Comparison of ENCODE assay signal across 22 cellular contexts in the genomic region with DNA sequence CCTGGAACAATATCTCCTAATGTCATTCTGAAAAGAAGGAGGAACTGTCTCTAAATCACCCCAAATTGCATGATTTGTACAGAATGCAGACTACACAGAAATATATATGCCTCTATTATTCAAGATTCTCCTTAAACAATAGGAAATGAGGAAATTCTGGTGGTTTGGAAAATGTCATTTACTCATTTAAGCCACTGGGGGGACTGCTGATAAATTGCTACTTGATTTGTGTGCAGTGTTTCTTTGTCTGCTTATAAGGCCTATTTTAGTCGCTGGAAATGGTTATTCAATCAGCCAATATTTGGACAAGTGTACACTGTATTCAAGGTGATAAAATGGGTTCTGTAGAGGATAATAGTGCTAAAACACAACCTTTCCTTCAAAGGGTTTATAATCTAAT.
DNase-seq lines count a peak whose midpoint lies in the region; ATAC-seq and TF ChIP-seq lines count a peak whose summit lies in the region.
"Had no signal": no experiment of that assay in that cellular context is flagged by ENCODE, and none has a peak within 500 bp of the region (broad histone marks: within the 10 kb centered on the region; RNA-seq: fewer than 3 reads in every experiment).

No MANE protein-coding gene starts in this region.

- CTCF ChIA-PET in A673 (lab: Charles Lee), result no interaction called here
- CTCF ChIA-PET in activated CD8-positive, alpha-beta memory T cell treated with anti-CD3 and anti-CD28 coated beads, Interleukin-2, amount 10 ng/mL, durations not matched to agents 7 days and 5 days (lab: Charles Lee), result no interaction called here

- H3K9me3 Mint-ChIP-seq in activated CD8-positive, alpha-beta memory T cell treated with anti-CD3 and anti-CD28 coated beads, Interleukin-2, amount 10 ng/mL, durations not matched to agents 7 days and 5 days (ENCODE audit: low read depth), result peaks cover 2% of the 10 kb centered on the region

- no peaks in the 10 kb centered on the region for H3K36me3 Mint-ChIP-seq in activated CD8-positive, alpha-beta memory T cell treated with anti-CD3 and anti-CD28 coated beads, Interleukin-2, amount 10 ng/mL, durations not matched to agents 7 days and 5 days

- H3K27ac Mint-ChIP-seq in activated CD8-positive, alpha-beta memory T cell treated with anti-CD3 and anti-CD28 coated beads, Interleukin-2, amount 10 ng/mL, durations not matched to agents 7 days and 5 days, result no peak overlapping the region
- H3K27ac Mint-ChIP-seq: T-helper 17 cell had no signal

- H3K4me1 ChIP-seq in A673 (ENCODE audit: insufficient read depth, low read length, poor library complexity, severe bottlenecking), result no peaks in the 10 kb centered on the region
- H3K4me1 ChIP-seq: gastrocnemius medialis had no signal

- no peaks in the 10 kb centered on the region for H3K36me3 ChIP-seq in A673 (ENCODE audit: insufficient read depth, low read length, poor library complexity, severe bottlenecking)
- H3K36me3 ChIP-seq: gastrocnemius medialis had no signal

- H3K4me3 ChIP-seq in A673 (ENCODE audit: low read depth, low read length, poor library complexity, severe bottlenecking), result no peak overlapping the region
- H3K4me3 ChIP-seq: dorsolateral prefrontal cortex, gastrocnemius medialis had no signal

- H3K27me3 Mint-ChIP-seq in activated CD8-positive, alpha-beta memory T cell treated with anti-CD3 and anti-CD28 coated beads, Interleukin-2, amount 10 ng/mL, durations not matched to agents 7 days and 5 days, result no peaks in the 10 kb centered on the region
- H3K27me3 Mint-ChIP-seq: T-helper 17 cell had no signal

- no peaks in the 10 kb centered on the region for H3K4me1 Mint-ChIP-seq in activated CD8-positive, alpha-beta memory T cell treated with anti-CD3 and anti-CD28 coated beads, Interleukin-2, amount 10 ng/mL, durations not matched to agents 7 days and 5 days
- H3K4me1 Mint-ChIP-seq: T-helper 17 cell had no signal

- H3K27ac ChIP-seq in A673 (ENCODE audit: low read depth, low read length, poor library complexity, severe bottlenecking), result no peak overlapping the region
- H3K27ac ChIP-seq: dorsolateral prefrontal cortex, gastrocnemius medialis had no signal

- BruUV-seq in A673 (replicated peaks; lab: Mats Ljungman, UMichigan), result no TSS peak

- intact Hi-C loops in A673 (cut with micrococcal nuclease; ENCODE audit: unreplicated experiment), result no loop called here

- POLR2A ChIA-PET in A673 (lab: Charles Lee; ENCODE audit: low non-redundant PET), result no interaction called here

- no peak for ATAC-seq in activated CD8-positive, alpha-beta memory T cell treated with anti-CD3 and anti-CD28 coated beads, Interleukin-2, amount 10 ng/mL, durations not matched to agents 7 days and 5 days
- ATAC-seq: gastrocnemius medialis, left cardiac atrium, Right ventricle myocardium inferior, T-helper 17 cell had no signal

- DNase-seq in A673 (ENCODE audit: low spot score), result peak; percentile 2
- peak; percentile 5 for DNase-seq in RKO (ENCODE audit: low spot score)
- DNase-seq in left kidney (ENCODE audit: low read depth, low spot score), result peak; percentile 16
- DNase-seq in HuH-7.5 (ENCODE audit: low spot score), result no peak
- no peak for DNase-seq in activated CD8-positive, alpha-beta memory T cell treated with anti-CD3 and anti-CD28 coated beads, Interleukin-2, amount 10 ng/mL, durations not matched to agents 7 days and 5 days
- no peak for DNase-seq in mucosa of gallbladder (ENCODE audit: low spot score)
- DNase-seq: activated CD4-positive, alpha-beta T cell treated with anti-CD3 and anti-CD28 coated beads, Interleukin-2, amount 50 U/mL, for 1 hour; activated gamma-delta T cell treated with Interleukin-2 at 50 U/mL for 16 hours; activated T-cell treated with anti-CD3 and anti-CD28 coated beads for 4 hours; amniotic stem cell; dorsolateral prefrontal cortex; erythroblast; gastrocnemius medialis; GOT3; left cardiac atrium; NCI-H1436 treated with DMSO at 0.1 percent for 48 hours; NCI-H446 treated with DMSO at 0.1 percent for 48 hours; stimulated activated CD4-positive, alpha-beta T cell treated with anti-CD3 and anti-CD28 coated beads, Interleukin-12 subunit alpha, Interleukin-12 subunit beta, amount 100 ng/mL, for 4 hours; stimulated activated CD8-positive, alpha-beta memory T cell treated with anti-CD3 and anti-CD28 coated beads, Interleukin-4, amount 100 ng/mL, for 48 hours; T-helper 17 cell had no signal

- H3K9me3 ChIP-seq in A673 (ENCODE audit: low read depth, low read length, poor library complexity, severe bottlenecking), result no peaks in the 10 kb centered on the region
- H3K9me3 ChIP-seq: gastrocnemius medialis had no signal

- TF ChIP-seq CTCF in A673 (conservative IDR thresholded peaks at IDR 0.05; ENCODE audit: low read depth, low read length) (0 out of 2 replicates have a peak, but pooled peaks have one; percentile 16), GM12873 (IDR thresholded peaks at IDR 0.05; ENCODE audit: insufficient read depth, low read depth, low read length, missing control alignments) (peak; percentile 24)

- no peak overlapping the region for H3K4me3 Mint-ChIP-seq in activated CD8-positive, alpha-beta memory T cell treated with anti-CD3 and anti-CD28 coated beads, Interleukin-2, amount 10 ng/mL, durations not matched to agents 7 days and 5 days
- H3K4me3 Mint-ChIP-seq: T-helper 17 cell had no signal

- H3K27me3 ChIP-seq in A673 (replicated peaks; ENCODE audit: insufficient read depth, low read depth, low read length, poor library complexity), result no peaks in the 10 kb centered on the region
- H3K27me3 ChIP-seq: dorsolateral prefrontal cortex, gastrocnemius medialis had no signal

Comparison
In these comparisons a context has a peak if more than half of its experiments do, and no peak if none do; other contexts are left out.
1. DNase-seq: peak in A673 (single experiment), RKO (single experiment) and left kidney (single experiment); none in HuH-7.5 (single experiment), activated CD8-positive, alpha-beta memory T cell treated with anti-CD3 and anti-CD28 coated beads, Interleukin-2, amount 10 ng/mL, durations not matched to agents 7 days and 5 days (single experiment) and mucosa of gallbladder (single experiment).